8 cellular contexts compared by ENCODE assay signal in the genomic region with DNA sequence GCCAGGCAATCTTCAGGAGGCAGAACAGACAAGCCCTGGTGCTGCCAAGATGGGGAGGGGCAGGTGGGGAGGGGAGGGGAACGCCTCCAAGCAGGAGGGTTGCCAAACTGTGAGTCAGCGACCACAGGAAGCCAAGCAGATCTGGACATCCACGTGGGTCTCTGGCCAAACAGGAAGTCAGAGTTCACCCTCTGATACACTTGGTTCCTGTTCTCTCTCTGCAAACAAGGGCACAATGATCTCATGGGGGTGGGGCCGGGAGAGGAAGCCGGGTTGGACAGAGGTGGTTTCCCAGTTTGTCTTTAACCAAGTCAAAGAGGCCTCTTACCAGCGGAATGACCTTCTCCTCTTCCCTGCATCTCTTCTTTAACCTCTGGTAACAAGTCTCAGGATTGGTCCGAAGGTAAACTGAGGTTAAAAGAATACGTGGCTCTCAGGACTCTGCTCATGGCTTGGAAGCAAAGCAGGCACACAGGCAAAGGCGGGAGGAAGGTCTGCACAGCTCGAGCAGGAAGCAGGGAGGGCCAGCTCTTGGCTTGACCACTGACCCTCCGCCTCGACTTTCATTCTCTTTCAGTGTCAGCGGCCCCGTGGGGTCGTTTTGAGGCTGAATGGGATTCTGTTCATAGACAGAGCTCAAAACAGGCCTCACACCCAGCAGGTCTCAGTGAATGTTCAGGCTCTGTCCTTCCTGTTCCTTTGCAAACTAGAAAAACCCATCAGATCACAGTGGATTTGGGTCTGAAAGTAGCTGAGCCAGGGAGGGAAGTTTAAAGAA. TPM values are rescaled to one million over a fixed set of nuclear protein-coding genes. Genes with fewer than 3 reads are reported as not detected.
DNase-seq lines count a peak whose midpoint lies in the region; ATAC-seq and TF ChIP-seq lines count a peak whose summit lies in the region.

No MANE protein-coding gene starts in this region.

- H3K27ac Mint-ChIP-seq in activated naive CD4-positive, alpha-beta T cell treated with anti-CD3 and anti-CD28 coated beads, Interleukin-2, amount 50 U/mL, for 24 hours = peak overlapping the region; percentile 76

- TF ChIP-seq POLR2A in transverse colon (IDR thresholded peaks at IDR 0.05) = peak; percentile 77

- no peaks in the 10 kb centered on the region for H3K36me3 Mint-ChIP-seq in activated naive CD4-positive, alpha-beta T cell treated with anti-CD3 and anti-CD28 coated beads, Interleukin-2, amount 50 U/mL, for 24 hours

- intact Hi-C loops in transverse colon (cut with DNase I; ENCODE audit: low total_unique reads) = no loop called here

- ATAC-seq in GM19452 (IDR thresholded peaks at IDR 0.05; ENCODE audit: unreplicated experiment) (peak; percentile 94), HG03575 (IDR thresholded peaks at IDR 0.05; ENCODE audit: extremely low read depth, insufficient number of reproducible peaks, low FRiP score, unreplicated experiment) (peak; percentile 86)

- 7 to 50% methylated on average over 1 to 15 of the region's 15 CpGs for WGBS in transverse colon (ENCODE audit: low coverage in 1 of 2), 2 donors

- H3K9me3 ChIP-seq in transverse colon = no peaks in the 10 kb centered on the region

- H3K4me1 ChIP-seq in transverse colon = peaks cover 37 to 66% (median 39%) of the 10 kb centered on the region in 4 donors

- no peaks in the 10 kb centered on the region for H3K27me3 ChIP-seq in transverse colon

- peaks cover 72% of the 10 kb centered on the region for H3K4me1 Mint-ChIP-seq in activated naive CD4-positive, alpha-beta T cell treated with anti-CD3 and anti-CD28 coated beads, Interleukin-2, amount 50 U/mL, for 24 hours

- in situ Hi-C loops in transverse colon (cut with MboI; ENCODE audit: low pct_ligation_motif_present in 1 of 4, low pct_unique_long_range_greater_than_20kb in 1 of 4, low sequenced_read_pairs in 3 of 4) = no loop called here

- peak overlapping the region; percentile 76 for H3K4me3 Mint-ChIP-seq in activated naive CD4-positive, alpha-beta T cell treated with anti-CD3 and anti-CD28 coated beads, Interleukin-2, amount 50 U/mL, for 24 hours

- H3K4me3 ChIP-seq in transverse colon = peak overlapping the region in 2 of 4 donors; percentile 17 to 37

- H3K27ac ChIP-seq in transverse colon = peak overlapping the region; percentile 97 to 99 (median 98)

- no peaks in the 10 kb centered on the region for H3K9me3 Mint-ChIP-seq in activated naive CD4-positive, alpha-beta T cell treated with anti-CD3 and anti-CD28 coated beads, Interleukin-2, amount 50 U/mL, for 24 hours

- DNase-seq in CD1c-positive myeloid dendritic cell (ENCODE audit: extremely low spot score) (peak; percentile 96), SIG-M5 treated with dmso at 0.1 percent for 504 hours (lab: John Stamatoyannopoulos, UW; ENCODE audit: unreplicated experiment) (peak; percentile 97), glomerular visceral epithelial cell (ENCODE audit: extremely low spot score) (peak; percentile 99), pons (ENCODE audit: low spot score) (peak; percentile 98), transverse colon (peak; percentile 97)

- TF ChIP-seq CTCF in transverse colon (IDR thresholded peaks at IDR 0.05) = no peak

- no peaks in the 10 kb centered on the region for H3K27me3 Mint-ChIP-seq in activated naive CD4-positive, alpha-beta T cell treated with anti-CD3 and anti-CD28 coated beads, Interleukin-2, amount 50 U/mL, for 24 hours

- peaks cover 0 to 3% (median 0%) of the 10 kb centered on the region in 4 donors for H3K36me3 ChIP-seq in transverse colon

- TF ChIP-seq EP300 in transverse colon (IDR thresholded peaks at IDR 0.05; ENCODE audit: low read depth) = peak; percentile 83

RNA-seq across cellular contexts. Expression of gene TK2, which starts 32.9 kb away (rescaled TPM):
- 10 to 100 TPM; 15.7 to 20.6 (median 16.6) TPM for total RNA-seq in transverse colon

RNA-seq across cellular contexts. Expression of gene CKLF, which starts 35.4 kb away (rescaled TPM):
- total RNA-seq in transverse colon = 100 to 1,000 TPM in 1 of 4 donors, 10 to 100 TPM in 3; 25.3 to 108 (median 39.1) TPM

RNA-seq across cellular contexts. Expression of gene CMTM1, which starts 49.2 kb away (rescaled TPM):
- 10 to 100 TPM in 1 of 4 donors, 1 to 10 TPM in 2, not detected in 1; 2.0 to 34.2 (median 4.0) TPM for total RNA-seq in transverse colon
